Comparison of ENCODE assay signal across 9 cellular contexts in the genomic region with DNA sequence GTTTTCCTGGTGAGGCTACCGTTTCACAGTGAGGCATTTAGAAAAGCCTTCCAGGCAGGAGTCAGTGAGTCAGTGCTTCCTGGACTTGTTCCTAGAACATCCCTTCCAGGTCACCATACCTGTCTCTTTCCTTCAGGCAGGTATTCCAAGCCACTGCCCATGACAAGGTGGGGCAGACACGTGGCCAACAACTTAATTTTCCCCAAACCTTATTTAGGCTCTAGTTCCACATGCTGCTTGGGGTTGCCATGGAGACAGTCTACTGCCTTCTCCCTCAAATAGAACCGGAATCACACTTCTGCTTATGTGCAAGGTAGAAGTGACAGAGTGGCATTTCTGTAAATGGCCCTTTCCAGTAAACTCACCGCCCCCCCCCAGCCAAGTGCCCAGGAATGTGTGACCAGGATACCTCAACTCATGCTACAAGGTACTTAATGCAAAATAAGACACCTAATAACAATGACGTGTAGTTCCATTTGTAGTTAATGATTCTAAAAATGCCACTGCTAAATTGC.
DNase-seq lines count a peak whose midpoint lies in the region; ATAC-seq and TF ChIP-seq lines count a peak whose summit lies in the region.
"Had no signal": no experiment of that assay in that cellular context is flagged by ENCODE, and none has a peak within 500 bp of the region (broad histone marks: within the 10 kb centered on the region; RNA-seq: fewer than 3 reads in every experiment).

No MANE protein-coding gene starts in this region.

- no peaks in the 10 kb centered on the region for H3K4me1 ChIP-seq in uterus

- TF ChIP-seq POLR2A in uterus (IDR thresholded peaks at IDR 0.05) = no peak

- no peak overlapping the region for H3K4me3 ChIP-seq in uterus
- H3K4me3 ChIP-seq: heart right ventricle had no signal

- 0 out of 2 replicates have a peak, but pooled peaks have one; percentile 25 for TF ChIP-seq RAD21 in Ishikawa (IDR thresholded peaks at IDR 0.05; ENCODE audit: low read depth)

- H3K9me3 ChIP-seq in uterus = no peaks in the 10 kb centered on the region
- H3K9me3 ChIP-seq: heart right ventricle had no signal

- H3K27ac ChIP-seq in uterus = no peak overlapping the region
- H3K27ac ChIP-seq: heart right ventricle had no signal

- TF ChIP-seq EP300 in Ishikawa (IDR thresholded peaks at IDR 0.05; ENCODE audit: borderline replicate concordance) = peak; percentile 85

- intact Hi-C loops in uterus (cut with DNase I; ENCODE audit: low total_unique reads) = no loop called here

- DNase-seq in GM10266 (ENCODE audit: extremely low spot score) (peak; percentile 71), hepatic stellate cell (ENCODE audit: low spot score) (no peak), D341Med (ENCODE audit: low spot score) (no peak), uterus (no peak), UCSD-AML1 (lab: John Stamatoyannopoulos, UW; ENCODE audit: unreplicated experiment) (no peak)
- DNase-seq: heart right ventricle had no signal

- TF ChIP-seq CTCF in GM10266 (IDR thresholded peaks at IDR 0.05; ENCODE audit: control insufficient read depth, insufficient read depth, low read depth, missing control alignments) = no peak
- no peak for TF ChIP-seq CTCF in uterus (IDR thresholded peaks at IDR 0.05)

- no peaks in the 10 kb centered on the region for H3K36me3 ChIP-seq in uterus
- H3K36me3 ChIP-seq: heart right ventricle had no signal

- no peaks in the 10 kb centered on the region for H3K27me3 ChIP-seq in uterus
- H3K27me3 ChIP-seq: heart right ventricle had no signal

- ATAC-seq in GM21528 (IDR thresholded peaks at IDR 0.05; ENCODE audit: low FRiP score, unreplicated experiment) (peak; percentile 62), esophagus mucosa (peak; percentile 89)

TF ChIP-seq in Ishikawa, 13 proteins besides CTCF, POLR2A, EP300 and RAD21:
- peak; percentile 58 for TF ChIP-seq TEAD4 (IDR thresholded peaks at IDR 0.05)
- no peak for TF ChIP-seq CEBPB (IDR thresholded peaks at IDR 0.05)
- TF ChIP-seq, protein P1, sequence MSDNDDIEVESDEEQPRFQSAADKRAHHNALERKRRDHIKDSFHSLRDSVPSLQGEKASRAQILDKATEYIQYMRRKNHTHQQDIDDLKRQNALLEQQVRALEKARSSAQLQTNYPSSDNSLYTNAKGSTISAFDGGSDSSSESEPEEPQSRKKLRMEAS (IDR thresholded peaks at IDR 0.05) = peak; percentile 89
- no peak for TF ChIP-seq TAF1 (IDR thresholded peaks at IDR 0.05; ENCODE audit: low read depth)
- peak; percentile 33; the same call in 1 of the 2 replicates for TF ChIP-seq YY1 (IDR thresholded peaks at IDR 0.05; ENCODE audit: low read depth)
- no peak for TF ChIP-seq ZBTB7A (IDR thresholded peaks at IDR 0.05; ENCODE audit: low read depth)
- TF ChIP-seq, protein P2, sequence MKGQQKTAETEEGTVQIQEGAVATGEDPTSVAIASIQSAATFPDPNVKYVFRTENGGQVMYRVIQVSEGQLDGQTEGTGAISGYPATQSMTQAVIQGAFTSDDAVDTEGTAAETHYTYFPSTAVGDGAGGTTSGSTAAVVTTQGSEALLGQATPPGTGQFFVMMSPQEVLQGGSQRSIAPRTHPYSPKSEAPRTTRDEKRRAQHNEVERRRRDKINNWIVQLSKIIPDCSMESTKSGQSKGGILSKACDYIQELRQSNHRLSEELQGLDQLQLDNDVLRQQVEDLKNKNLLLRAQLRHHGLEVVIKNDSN (IDR thresholded peaks at IDR 0.05) = peak; percentile 88
- no peak for TF ChIP-seq CREB1 (IDR thresholded peaks at IDR 0.05; ENCODE audit: low read depth)
- no peak for TF ChIP-seq EGR1 (IDR thresholded peaks at IDR 0.05)
- peak; percentile 79 for TF ChIP-seq NFIC (IDR thresholded peaks at IDR 0.05)
- TF ChIP-seq, protein P3, sequence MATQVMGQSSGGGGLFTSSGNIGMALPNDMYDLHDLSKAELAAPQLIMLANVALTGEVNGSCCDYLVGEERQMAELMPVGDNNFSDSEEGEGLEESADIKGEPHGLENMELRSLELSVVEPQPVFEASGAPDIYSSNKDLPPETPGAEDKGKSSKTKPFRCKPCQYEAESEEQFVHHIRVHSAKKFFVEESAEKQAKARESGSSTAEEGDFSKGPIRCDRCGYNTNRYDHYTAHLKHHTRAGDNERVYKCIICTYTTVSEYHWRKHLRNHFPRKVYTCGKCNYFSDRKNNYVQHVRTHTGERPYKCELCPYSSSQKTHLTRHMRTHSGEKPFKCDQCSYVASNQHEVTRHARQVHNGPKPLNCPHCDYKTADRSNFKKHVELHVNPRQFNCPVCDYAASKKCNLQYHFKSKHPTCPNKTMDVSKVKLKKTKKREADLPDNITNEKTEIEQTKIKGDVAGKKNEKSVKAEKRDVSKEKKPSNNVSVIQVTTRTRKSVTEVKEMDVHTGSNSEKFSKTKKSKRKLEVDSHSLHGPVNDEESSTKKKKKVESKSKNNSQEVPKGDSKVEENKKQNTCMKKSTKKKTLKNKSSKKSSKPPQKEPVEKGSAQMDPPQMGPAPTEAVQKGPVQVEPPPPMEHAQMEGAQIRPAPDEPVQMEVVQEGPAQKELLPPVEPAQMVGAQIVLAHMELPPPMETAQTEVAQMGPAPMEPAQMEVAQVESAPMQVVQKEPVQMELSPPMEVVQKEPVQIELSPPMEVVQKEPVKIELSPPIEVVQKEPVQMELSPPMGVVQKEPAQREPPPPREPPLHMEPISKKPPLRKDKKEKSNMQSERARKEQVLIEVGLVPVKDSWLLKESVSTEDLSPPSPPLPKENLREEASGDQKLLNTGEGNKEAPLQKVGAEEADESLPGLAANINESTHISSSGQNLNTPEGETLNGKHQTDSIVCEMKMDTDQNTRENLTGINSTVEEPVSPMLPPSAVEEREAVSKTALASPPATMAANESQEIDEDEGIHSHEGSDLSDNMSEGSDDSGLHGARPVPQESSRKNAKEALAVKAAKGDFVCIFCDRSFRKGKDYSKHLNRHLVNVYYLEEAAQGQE (IDR thresholded peaks at IDR 0.05; ENCODE audit: low read depth) = no peak
- peak; percentile 58 for TF ChIP-seq TCF12 (IDR thresholded peaks at IDR 0.05; ENCODE audit: low read depth)
- peak; percentile 64; the same call in 1 of the 2 replicates for TF ChIP-seq FOXM1 (IDR thresholded peaks at IDR 0.05; ENCODE audit: borderline replicate concordance, low read depth)
